ENCODE assay signal across 7 cellular contexts in the genomic region with DNA sequence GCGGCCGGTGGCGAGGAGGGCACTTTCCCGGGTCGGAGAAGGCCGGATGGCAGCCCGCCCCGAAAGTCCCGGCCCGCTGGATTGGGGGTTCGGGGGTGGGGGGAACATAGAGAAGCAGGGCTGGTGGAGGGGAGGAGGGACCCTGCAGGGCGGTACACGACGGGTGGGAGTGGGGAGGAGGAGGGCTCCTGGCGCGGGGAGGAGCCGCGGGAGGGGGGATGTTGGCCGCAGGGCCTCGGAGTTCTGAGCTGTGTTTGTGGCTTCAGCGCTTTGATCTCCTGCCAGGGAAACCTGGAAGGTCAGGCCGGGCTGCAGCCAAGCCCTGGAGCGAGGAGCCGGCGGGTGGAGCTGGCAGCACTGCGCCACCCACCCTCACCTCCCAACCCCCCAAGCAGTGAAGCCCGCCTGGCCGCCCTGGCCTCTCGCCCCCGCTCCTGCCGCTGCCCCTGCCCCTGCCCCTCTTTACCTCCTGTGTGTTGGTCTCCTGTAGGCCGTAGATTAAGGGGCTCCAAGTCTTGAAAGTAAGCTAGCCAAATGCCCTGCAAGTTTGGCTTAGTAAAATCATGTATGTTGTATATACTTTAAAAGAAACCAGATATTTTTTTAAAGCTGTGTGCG. TPM values are rescaled to one million over a fixed set of nuclear protein-coding genes. Genes with fewer than 3 reads are reported as not detected.
DNase-seq lines count a peak whose midpoint lies in the region; ATAC-seq and TF ChIP-seq lines count a peak whose summit lies in the region.

No MANE protein-coding gene starts in this region.

- peak overlapping the region; percentile 19 for H3K4me3 ChIP-seq in epithelial cell of esophagus (ENCODE audit: low read length)
- peak overlapping the region; percentile 48 to 59 for H3K4me3 ChIP-seq in mesenchymal stem cell (ENCODE audit: insufficient read depth in 1 of 2, low read depth in 1 of 2, low read length in 2 of 2)
- peak overlapping the region in 2 of 3 donors; percentile 16 to 44 for H3K4me3 ChIP-seq in thyroid gland (replicated peaks in 1 of 3)

- no peak for ATAC-seq in GM19452 (IDR thresholded peaks at IDR 0.05; ENCODE audit: unreplicated experiment)

- H3K14ac ChIP-seq in mesenchymal stem cell (ENCODE audit: low read length in 2 of 2), result no peak overlapping the region

- no peaks in the 10 kb centered on the region for H3K27me3 ChIP-seq in mesenchymal stem cell (ENCODE audit: control insufficient read depth in 1 of 2, insufficient read depth in 1 of 2, low read length in 2 of 2)
- H3K27me3 ChIP-seq in thyroid gland, result no peaks in the 10 kb centered on the region

- H3K36me3 ChIP-seq in mesenchymal stem cell (ENCODE audit: control insufficient read depth in 1 of 2, insufficient read depth in 2 of 2, low read depth in 1 of 2, low read length in 2 of 2), result peaks cover 0 to 3% of the 10 kb centered on the region in 2 experiments
- no peaks in the 10 kb centered on the region for H3K36me3 ChIP-seq in thyroid gland

- WGBS in mesenchymal stem cell, result 0% methylated on average over 9 of the region's 33 CpGs
- 3 to 11% methylated on average over 26 to 29 of the region's 33 CpGs for WGBS in thyroid gland, 2 donors

- H4K8ac ChIP-seq in mesenchymal stem cell (ENCODE audit: low read length), result peak overlapping the region; percentile 89

- peak overlapping the region; percentile 95 for H2BK15ac ChIP-seq in mesenchymal stem cell (ENCODE audit: low read depth, poor library complexity, severe bottlenecking)

- H3K9me3 ChIP-seq in mesenchymal stem cell (ENCODE audit: control insufficient read depth, low read length), result no peaks in the 10 kb centered on the region
- H3K9me3 ChIP-seq in thyroid gland, result no peaks in the 10 kb centered on the region

- peak overlapping the region; percentile 18 for H2AFZ ChIP-seq in mesenchymal stem cell (ENCODE audit: low read depth, low read length)

- peak overlapping the region; percentile 84 to 97 for H3K18ac ChIP-seq in mesenchymal stem cell (ENCODE audit: low read depth in 1 of 2, low read length in 2 of 2)

- intact Hi-C loops in thyroid gland (cut with DNase I), result loop anchor here (10.0 kb wide), 1 partner anchor 116 kb away; no protein-coding TSS in a partner anchor

- H3K23ac ChIP-seq in mesenchymal stem cell (ENCODE audit: low read length in 2 of 2), result no peak overlapping the region

- peak overlapping the region in 1 of 2 experiments; percentile 98 for H2BK12ac ChIP-seq in mesenchymal stem cell (ENCODE audit: low read length in 2 of 2)

- no peak for TF ChIP-seq CTCF in epithelial cell of esophagus (IDR thresholded peaks at IDR 0.05; ENCODE audit: insufficient read depth, low read depth, low read length, missing control alignments)
- no peak for TF ChIP-seq CTCF in thyroid gland (IDR thresholded peaks at IDR 0.05)

- peak overlapping the region; percentile 65 for H3K4me2 ChIP-seq in mesenchymal stem cell (ENCODE audit: low read length, poor library complexity, severe bottlenecking)

- peak in 1 of 2 donors; percentile 27 for TF ChIP-seq POLR2A in thyroid gland (IDR thresholded peaks at IDR 0.05)

- H4K91ac ChIP-seq in mesenchymal stem cell (ENCODE audit: low read length), result peak overlapping the region; percentile 94

- DNase-seq in H4 (ENCODE audit: low spot score) (peak; percentile 85), RPMI7951 (ENCODE audit: low read depth) (peak; percentile 91), epithelial cell of esophagus (ENCODE audit: low read depth) (peak; percentile 54), mesenchymal stem cell (peak; percentile 85), thyroid gland (peak; percentile 95 to 96), NCI-H1694 (lab: John Stamatoyannopoulos, UW) (no peak)

- H3K9ac ChIP-seq in mesenchymal stem cell (ENCODE audit: low read length), result peak overlapping the region; percentile 88

- peak overlapping the region; percentile 91 for H2BK5ac ChIP-seq in mesenchymal stem cell (ENCODE audit: low read depth, low read length, poor library complexity, severe bottlenecking)

- H3K4me1 ChIP-seq in mesenchymal stem cell (ENCODE audit: control insufficient read depth, insufficient read depth, low read depth, low read length) (peaks cover 25% of the 10 kb centered on the region), thyroid gland (peaks cover 29 to 44% of the 10 kb centered on the region in 2 donors)

- peak overlapping the region; percentile 13 to 92 for H3K4ac ChIP-seq in mesenchymal stem cell (ENCODE audit: low read depth in 1 of 2, low read length in 2 of 2)

- H3K27ac ChIP-seq in mesenchymal stem cell (ENCODE audit: low read length, poor library complexity, severe bottlenecking), result peak overlapping the region; percentile 99
- peak overlapping the region; percentile 88 to 96 (median 90) for H3K27ac ChIP-seq in thyroid gland

- peak overlapping the region; percentile 94 for H2BK120ac ChIP-seq in mesenchymal stem cell (ENCODE audit: low read depth, low read length)

- H2AK5ac ChIP-seq in mesenchymal stem cell (ENCODE audit: low read length, severe bottlenecking), result no peak overlapping the region

- H3K79me1 ChIP-seq in mesenchymal stem cell (replicated peaks; ENCODE audit: low read length, poor library complexity, severe bottlenecking), result peaks cover 38% of the 10 kb centered on the region

RNA-seq across cellular contexts. Expression of gene C22orf31, which starts 30.9 kb away (rescaled TPM):
- total RNA-seq in H4 (2014; rRNA removed; shearing (Covaris generic)), result not detected in 2 replicates
- total RNA-seq in RPMI7951 (2014; rRNA removed; shearing (Covaris generic)), result not detected in 2 replicates
- 0.19 TPM for polyA plus RNA-seq in mesenchymal stem cell (2013, experiment 1 of 2)
- 0.07 TPM for polyA plus RNA-seq in mesenchymal stem cell (2013, experiment 2 of 2)
- not detected for total RNA-seq in thyroid gland

RNA-seq across cellular contexts. Expression of gene KREMEN1, which starts 42.1 kb away (rescaled TPM):
- 2.6 and 3.9 TPM in 2 replicates for total RNA-seq in H4 (2014; rRNA removed; shearing (Covaris generic))
- total RNA-seq in RPMI7951 (2014; rRNA removed; shearing (Covaris generic)), result 6.1 and 6.2 TPM in 2 replicates
- polyA plus RNA-seq in mesenchymal stem cell (2013, experiment 1 of 2), result 32.9 TPM
- 33.1 TPM for polyA plus RNA-seq in mesenchymal stem cell (2013, experiment 2 of 2)
- 10 to 100 TPM; 18.1 to 27.1 (median 25.6) TPM for total RNA-seq in thyroid gland
